In genomic region chr2:2571301-2572198, GRCh38 we compare ENCODE assay signal across 15 cellular contexts.
DNase-seq lines count a peak whose midpoint lies in the region; ATAC-seq and TF ChIP-seq lines count a peak whose summit lies in the region.
"Had no signal": no experiment of that assay in that cellular context is flagged by ENCODE, and none has a peak within 500 bp of the region (broad histone marks: within the 10 kb centered on the region; RNA-seq: fewer than 3 reads in every experiment).

No MANE protein-coding gene starts in this region.

- no peaks in the 10 kb centered on the region for H3K4me1 ChIP-seq in right atrium auricular region
- H3K4me1 ChIP-seq in endodermal cell (ENCODE audit: control insufficient read depth, insufficient read depth, low read length), result no peaks in the 10 kb centered on the region
- H3K4me1 ChIP-seq in neuronal stem cell (ENCODE audit: control insufficient read depth in 2 of 2, insufficient read depth in 1 of 2, low read depth in 1 of 2, low read length in 2 of 2), result no peaks in the 10 kb centered on the region
- H3K4me1 ChIP-seq: A549, BE2C had no signal

- intact Hi-C loops in left ventricle myocardium superior (cut with micrococcal nuclease), result no loop called here

- H3K18ac ChIP-seq in neuronal stem cell (ENCODE audit: low read length), result peak overlapping the region; percentile 53

- H2BK120ac ChIP-seq in neuronal stem cell (ENCODE audit: low read depth, low read length), result no peak overlapping the region

- H3K4ac ChIP-seq in neuronal stem cell (ENCODE audit: low read length), result no peak overlapping the region

- no peak overlapping the region for H3K4me2 ChIP-seq in neuronal stem cell (ENCODE audit: insufficient read depth, low read length, poor library complexity, severe bottlenecking)
- H3K4me2 ChIP-seq: A549 had no signal

- H3K36me3 Mint-ChIP-seq in endodermal cell (ENCODE audit: low read depth), result no peaks in the 10 kb centered on the region
- H3K36me3 Mint-ChIP-seq: CD4-positive, alpha-beta memory T cell had no signal

- H3K36me3 ChIP-seq in right atrium auricular region (no peaks in the 10 kb centered on the region), endodermal cell (ENCODE audit: control insufficient read depth, insufficient read depth, low read length) (no peaks in the 10 kb centered on the region), neuronal stem cell (replicated peaks in 1 of 2; ENCODE audit: control insufficient read depth in 2 of 2, insufficient read depth in 2 of 2, low read length in 2 of 2) (peaks cover 0 to 4% of the 10 kb centered on the region in 2 donors)
- H3K36me3 ChIP-seq: BE2C had no signal

- TF ChIP-seq CTCF in right atrium auricular region (IDR thresholded peaks at IDR 0.05) (no peak), endodermal cell (conservative IDR thresholded peaks at IDR 0.05) (no peak), foreskin fibroblast (IDR thresholded peaks at IDR 0.05; ENCODE audit: low read depth, low read length) (no peak)

- peak overlapping the region; percentile 49 for H2BK15ac ChIP-seq in neuronal stem cell (ENCODE audit: low read length)

- H3K27me3 ChIP-seq in right atrium auricular region (no peaks in the 10 kb centered on the region), endodermal cell (ENCODE audit: control insufficient read depth, insufficient read depth, low read length, poor library complexity, severe bottlenecking) (no peaks in the 10 kb centered on the region), neuronal stem cell (ENCODE audit: control insufficient read depth in 3 of 3, insufficient read depth in 3 of 3, low read depth in 1 of 3, low read length in 3 of 3) (peaks cover 0 to 2% (median 0%) of the 10 kb centered on the region in 3 experiments)
- H3K27me3 ChIP-seq: BE2C had no signal

- H3K9me3 Mint-ChIP-seq in endodermal cell, result no peaks in the 10 kb centered on the region

- H3K14ac ChIP-seq in neuronal stem cell (ENCODE audit: low read length), result no peak overlapping the region

- H2AFZ ChIP-seq in neuronal stem cell (ENCODE audit: low read length), result no peak overlapping the region

- H3K4me1 Mint-ChIP-seq in endodermal cell, result no peaks in the 10 kb centered on the region
- H3K4me1 Mint-ChIP-seq: CD4-positive, alpha-beta memory T cell had no signal

- no peak overlapping the region for H2BK5ac ChIP-seq in neuronal stem cell (ENCODE audit: low read length)

- no peak overlapping the region for H3K27ac Mint-ChIP-seq in endodermal cell
- H3K27ac Mint-ChIP-seq: CD4-positive, alpha-beta memory T cell; HFFc6 had no signal

- H3K27ac ChIP-seq in right atrium auricular region (no peak overlapping the region), endodermal cell (ENCODE audit: low read depth, low read length) (no peak overlapping the region), neuronal stem cell (replicated peaks; ENCODE audit: low read length) (no peak overlapping the region)
- H3K27ac ChIP-seq: A549, C4-2B had no signal

- H4K91ac ChIP-seq in neuronal stem cell (ENCODE audit: low read depth, low read length, poor library complexity), result no peak overlapping the region

- H3K9me3 ChIP-seq in right atrium auricular region, result no peaks in the 10 kb centered on the region
- peaks cover 17% of the 10 kb centered on the region for H3K9me3 ChIP-seq in endodermal cell (ENCODE audit: control insufficient read depth, low read length)
- peaks cover 0 to 14% of the 10 kb centered on the region in 2 donors for H3K9me3 ChIP-seq in neuronal stem cell (replicated peaks in 1 of 2; ENCODE audit: control insufficient read depth in 2 of 2, insufficient read depth in 1 of 2, low read depth in 1 of 2, low read length in 2 of 2)

- no peak overlapping the region for H4K8ac ChIP-seq in neuronal stem cell (ENCODE audit: low read depth, low read length)

- H3K4me3 ChIP-seq in right atrium auricular region, result no peak overlapping the region
- H3K4me3 ChIP-seq in endodermal cell (ENCODE audit: low read length), result no peak overlapping the region
- no peak overlapping the region for H3K4me3 ChIP-seq in neuronal stem cell (ENCODE audit: low read length in 2 of 2)
- H3K4me3 ChIP-seq in foreskin fibroblast (ENCODE audit: low read depth in 1 of 2, low read length in 2 of 2), result no peak overlapping the region
- H3K4me3 ChIP-seq: A549 had no signal

- peaks cover 6% of the 10 kb centered on the region for H3K79me1 ChIP-seq in neuronal stem cell (ENCODE audit: low read depth, low read length)

- WGBS in endodermal cell (ENCODE audit: insufficient coverage in 1 of 2, insufficient read length in 1 of 2), 2 experiments, result 88 to 91% methylated on average over 11 to 42 of the region's 42 CpGs
- WGBS in neuronal stem cell (ENCODE audit: extremely low coverage in 2 of 2, insufficient read length in 2 of 2, insufficient replicate concordance in 1 of 2), 2 donors, result no CpG with 5 or more reads among the region's 42 CpGs

- H3K9ac ChIP-seq in endodermal cell (ENCODE audit: extremely low read depth, low read length, poor library complexity, severe bottlenecking) (no peak overlapping the region), neuronal stem cell (ENCODE audit: low read depth, low read length, poor library complexity) (no peak overlapping the region)

- no peak overlapping the region for H3K23ac ChIP-seq in neuronal stem cell (ENCODE audit: low read depth, low read length, poor library complexity)

- H2AK5ac ChIP-seq in neuronal stem cell (ENCODE audit: low read depth, low read length), result no peak overlapping the region

- H2BK12ac ChIP-seq in neuronal stem cell (ENCODE audit: low read length), result no peak overlapping the region

- ATAC-seq in left ventricle myocardium superior, result no peak
- no peak for ATAC-seq in HG03045 (IDR thresholded peaks at IDR 0.05; ENCODE audit: unreplicated experiment)
- ATAC-seq: A549 had no signal

- DNase-seq in right atrium auricular region (ENCODE audit: low spot score) (peak; percentile 28), left ventricle myocardium superior (no peak), endodermal cell (peak; percentile 40), neuronal stem cell (ENCODE audit: low spot score) (no peak), foreskin fibroblast (no peak), NCI-H187 treated with DMSO at 0.1 percent for 48 hours (lab: John Stamatoyannopoulos, UW) (no peak)
- DNase-seq: BE2C; CD4-positive, alpha-beta memory T cell; DMS79 treated with DMSO at 0.1 percent for 48 hours; EL; HCEC 1CT; HFFc6 had no signal

- H3K4me3 Mint-ChIP-seq in endodermal cell, result no peak overlapping the region
- H3K4me3 Mint-ChIP-seq: CD4-positive, alpha-beta memory T cell; HFFc6 had no signal

- peaks cover 3% of the 10 kb centered on the region for H3K27me3 Mint-ChIP-seq in endodermal cell (ENCODE audit: insufficient read depth)
- H3K27me3 Mint-ChIP-seq: CD4-positive, alpha-beta memory T cell had no signal

Comparison
In these comparisons a context has a peak if more than half of its experiments do, and no peak if none do; other contexts are left out.
1. DNase-seq: peak in right atrium auricular region (single experiment) and endodermal cell (single experiment); none in left ventricle myocardium superior (single experiment), neuronal stem cell (single experiment), foreskin fibroblast (0 of 2) and NCI-H187 treated with DMSO at 0.1 percent for 48 hours (single experiment).